ENCODE assay signal across 1 cellular context in the genomic region with DNA sequence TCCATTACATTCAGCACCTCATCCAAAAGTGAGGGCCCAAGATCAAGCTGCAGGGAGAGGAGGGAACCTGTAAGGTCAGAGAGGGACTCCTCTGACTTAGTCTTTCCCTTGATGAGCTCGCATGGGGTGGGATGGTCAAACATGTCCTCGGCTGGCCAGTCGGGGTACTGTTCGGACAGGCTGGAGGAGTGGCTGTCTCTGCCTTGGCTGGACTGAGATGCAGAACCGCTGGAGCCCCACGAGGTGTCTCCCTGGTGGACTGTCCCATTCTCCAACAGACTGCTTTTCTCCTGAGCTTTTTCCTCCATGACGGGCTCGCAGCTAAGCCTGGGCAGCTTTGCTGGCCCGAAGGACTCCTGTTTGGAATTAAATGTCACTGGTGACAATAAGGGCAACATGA.
TF ChIP-seq lines count a peak whose summit lies in the region.

No MANE protein-coding gene starts in this region.

TF ChIP-seq in HepG2, 621 proteins besides CTCF, POLR2A, EP300 and RAD21:
- TF ChIP-seq, protein P1, sequence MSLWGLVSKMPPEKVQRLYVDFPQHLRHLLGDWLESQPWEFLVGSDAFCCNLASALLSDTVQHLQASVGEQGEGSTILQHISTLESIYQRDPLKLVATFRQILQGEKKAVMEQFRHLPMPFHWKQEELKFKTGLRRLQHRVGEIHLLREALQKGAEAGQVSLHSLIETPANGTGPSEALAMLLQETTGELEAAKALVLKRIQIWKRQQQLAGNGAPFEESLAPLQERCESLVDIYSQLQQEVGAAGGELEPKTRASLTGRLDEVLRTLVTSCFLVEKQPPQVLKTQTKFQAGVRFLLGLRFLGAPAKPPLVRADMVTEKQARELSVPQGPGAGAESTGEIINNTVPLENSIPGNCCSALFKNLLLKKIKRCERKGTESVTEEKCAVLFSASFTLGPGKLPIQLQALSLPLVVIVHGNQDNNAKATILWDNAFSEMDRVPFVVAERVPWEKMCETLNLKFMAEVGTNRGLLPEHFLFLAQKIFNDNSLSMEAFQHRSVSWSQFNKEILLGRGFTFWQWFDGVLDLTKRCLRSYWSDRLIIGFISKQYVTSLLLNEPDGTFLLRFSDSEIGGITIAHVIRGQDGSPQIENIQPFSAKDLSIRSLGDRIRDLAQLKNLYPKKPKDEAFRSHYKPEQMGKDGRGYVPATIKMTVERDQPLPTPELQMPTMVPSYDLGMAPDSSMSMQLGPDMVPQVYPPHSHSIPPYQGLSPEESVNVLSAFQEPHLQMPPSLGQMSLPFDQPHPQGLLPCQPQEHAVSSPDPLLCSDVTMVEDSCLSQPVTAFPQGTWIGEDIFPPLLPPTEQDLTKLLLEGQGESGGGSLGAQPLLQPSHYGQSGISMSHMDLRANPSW (CRISPR knock-in tag; IDR thresholded peaks at IDR 0.05; ENCODE audit: borderline replicate concordance), result no peak
- TF ChIP-seq, protein P2, sequence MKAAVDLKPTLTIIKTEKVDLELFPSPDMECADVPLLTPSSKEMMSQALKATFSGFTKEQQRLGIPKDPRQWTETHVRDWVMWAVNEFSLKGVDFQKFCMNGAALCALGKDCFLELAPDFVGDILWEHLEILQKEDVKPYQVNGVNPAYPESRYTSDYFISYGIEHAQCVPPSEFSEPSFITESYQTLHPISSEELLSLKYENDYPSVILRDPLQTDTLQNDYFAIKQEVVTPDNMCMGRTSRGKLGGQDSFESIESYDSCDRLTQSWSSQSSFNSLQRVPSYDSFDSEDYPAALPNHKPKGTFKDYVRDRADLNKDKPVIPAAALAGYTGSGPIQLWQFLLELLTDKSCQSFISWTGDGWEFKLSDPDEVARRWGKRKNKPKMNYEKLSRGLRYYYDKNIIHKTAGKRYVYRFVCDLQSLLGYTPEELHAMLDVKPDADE (CRISPR knock-in tag; IDR thresholded peaks at IDR 0.05), result no peak
- TF ChIP-seq ZNF615 (CRISPR knock-in tag; IDR thresholded peaks at IDR 0.05; ENCODE audit: borderline replicate concordance), result no peak
- peak; percentile 32; the same call in 1 of the 2 replicates for TF ChIP-seq STAG1 (CRISPR knock-in tag; IDR thresholded peaks at IDR 0.05)
- no peak for TF ChIP-seq ZNF747 (CRISPR knock-in tag; IDR thresholded peaks at IDR 0.05; ENCODE audit: borderline replicate concordance)
- TF ChIP-seq, protein P3, sequence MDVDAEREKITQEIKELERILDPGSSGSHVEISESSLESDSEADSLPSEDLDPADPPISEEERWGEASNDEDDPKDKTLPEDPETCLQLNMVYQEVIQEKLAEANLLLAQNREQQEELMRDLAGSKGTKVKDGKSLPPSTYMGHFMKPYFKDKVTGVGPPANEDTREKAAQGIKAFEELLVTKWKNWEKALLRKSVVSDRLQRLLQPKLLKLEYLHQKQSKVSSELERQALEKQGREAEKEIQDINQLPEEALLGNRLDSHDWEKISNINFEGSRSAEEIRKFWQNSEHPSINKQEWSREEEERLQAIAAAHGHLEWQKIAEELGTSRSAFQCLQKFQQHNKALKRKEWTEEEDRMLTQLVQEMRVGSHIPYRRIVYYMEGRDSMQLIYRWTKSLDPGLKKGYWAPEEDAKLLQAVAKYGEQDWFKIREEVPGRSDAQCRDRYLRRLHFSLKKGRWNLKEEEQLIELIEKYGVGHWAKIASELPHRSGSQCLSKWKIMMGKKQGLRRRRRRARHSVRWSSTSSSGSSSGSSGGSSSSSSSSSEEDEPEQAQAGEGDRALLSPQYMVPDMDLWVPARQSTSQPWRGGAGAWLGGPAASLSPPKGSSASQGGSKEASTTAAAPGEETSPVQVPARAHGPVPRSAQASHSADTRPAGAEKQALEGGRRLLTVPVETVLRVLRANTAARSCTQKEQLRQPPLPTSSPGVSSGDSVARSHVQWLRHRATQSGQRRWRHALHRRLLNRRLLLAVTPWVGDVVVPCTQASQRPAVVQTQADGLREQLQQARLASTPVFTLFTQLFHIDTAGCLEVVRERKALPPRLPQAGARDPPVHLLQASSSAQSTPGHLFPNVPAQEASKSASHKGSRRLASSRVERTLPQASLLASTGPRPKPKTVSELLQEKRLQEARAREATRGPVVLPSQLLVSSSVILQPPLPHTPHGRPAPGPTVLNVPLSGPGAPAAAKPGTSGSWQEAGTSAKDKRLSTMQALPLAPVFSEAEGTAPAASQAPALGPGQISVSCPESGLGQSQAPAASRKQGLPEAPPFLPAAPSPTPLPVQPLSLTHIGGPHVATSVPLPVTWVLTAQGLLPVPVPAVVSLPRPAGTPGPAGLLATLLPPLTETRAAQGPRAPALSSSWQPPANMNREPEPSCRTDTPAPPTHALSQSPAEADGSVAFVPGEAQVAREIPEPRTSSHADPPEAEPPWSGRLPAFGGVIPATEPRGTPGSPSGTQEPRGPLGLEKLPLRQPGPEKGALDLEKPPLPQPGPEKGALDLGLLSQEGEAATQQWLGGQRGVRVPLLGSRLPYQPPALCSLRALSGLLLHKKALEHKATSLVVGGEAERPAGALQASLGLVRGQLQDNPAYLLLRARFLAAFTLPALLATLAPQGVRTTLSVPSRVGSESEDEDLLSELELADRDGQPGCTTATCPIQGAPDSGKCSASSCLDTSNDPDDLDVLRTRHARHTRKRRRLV (CRISPR knock-in tag; IDR thresholded peaks at IDR 0.05), result no peak
- TF ChIP-seq YY1 (IDR thresholded peaks at IDR 0.05; ENCODE audit: insufficient read depth, insufficient replicate concordance, low read depth, low read length), result peak; percentile 24
- peak; percentile 25 for TF ChIP-seq SMC3 (IDR thresholded peaks at IDR 0.05; ENCODE audit: low read length)
- TF ChIP-seq, protein P4, sequence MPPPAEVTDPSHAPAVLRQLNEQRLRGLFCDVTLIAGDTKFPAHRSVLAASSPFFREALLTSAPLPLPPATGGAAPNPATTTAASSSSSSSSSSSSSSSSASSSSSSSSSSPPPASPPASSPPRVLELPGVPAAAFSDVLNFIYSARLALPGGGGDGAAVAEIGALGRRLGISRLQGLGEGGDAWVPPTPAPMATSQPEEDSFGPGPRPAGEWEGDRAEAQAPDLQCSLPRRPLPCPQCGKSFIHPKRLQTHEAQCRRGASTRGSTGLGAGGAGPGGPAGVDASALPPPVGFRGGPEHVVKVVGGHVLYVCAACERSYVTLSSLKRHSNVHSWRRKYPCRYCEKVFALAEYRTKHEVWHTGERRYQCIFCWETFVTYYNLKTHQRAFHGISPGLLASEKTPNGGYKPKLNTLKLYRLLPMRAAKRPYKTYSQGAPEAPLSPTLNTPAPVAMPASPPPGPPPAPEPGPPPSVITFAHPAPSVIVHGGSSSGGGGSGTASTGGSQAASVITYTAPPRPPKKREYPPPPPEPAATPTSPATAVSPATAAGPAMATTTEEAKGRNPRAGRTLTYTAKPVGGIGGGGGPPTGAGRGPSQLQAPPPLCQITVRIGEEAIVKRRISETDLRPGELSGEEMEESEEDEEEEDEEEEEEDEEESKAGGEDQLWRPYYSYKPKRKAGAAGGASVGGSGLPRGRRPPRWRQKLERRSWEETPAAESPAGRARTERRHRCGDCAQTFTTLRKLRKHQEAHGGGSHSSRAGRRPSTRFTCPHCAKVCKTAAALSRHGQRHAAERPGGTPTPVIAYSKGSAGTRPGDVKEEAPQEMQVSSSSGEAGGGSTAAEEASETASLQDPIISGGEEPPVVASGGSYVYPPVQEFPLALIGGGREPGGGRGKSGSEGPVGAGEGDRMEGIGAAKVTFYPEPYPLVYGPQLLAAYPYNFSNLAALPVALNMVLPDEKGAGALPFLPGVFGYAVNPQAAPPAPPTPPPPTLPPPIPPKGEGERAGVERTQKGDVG (CRISPR knock-in tag; IDR thresholded peaks at IDR 0.05; ENCODE audit: borderline replicate concordance), result no peak
- no peak for TF ChIP-seq RFXANK (CRISPR knock-in tag; IDR thresholded peaks at IDR 0.05)
- no peak for TF ChIP-seq ADNP (CRISPR knock-in tag; IDR thresholded peaks at IDR 0.05)
- TF ChIP-seq ZNF619 (CRISPR knock-in tag; IDR thresholded peaks at IDR 0.05), result no peak
- TF ChIP-seq, protein P5, sequence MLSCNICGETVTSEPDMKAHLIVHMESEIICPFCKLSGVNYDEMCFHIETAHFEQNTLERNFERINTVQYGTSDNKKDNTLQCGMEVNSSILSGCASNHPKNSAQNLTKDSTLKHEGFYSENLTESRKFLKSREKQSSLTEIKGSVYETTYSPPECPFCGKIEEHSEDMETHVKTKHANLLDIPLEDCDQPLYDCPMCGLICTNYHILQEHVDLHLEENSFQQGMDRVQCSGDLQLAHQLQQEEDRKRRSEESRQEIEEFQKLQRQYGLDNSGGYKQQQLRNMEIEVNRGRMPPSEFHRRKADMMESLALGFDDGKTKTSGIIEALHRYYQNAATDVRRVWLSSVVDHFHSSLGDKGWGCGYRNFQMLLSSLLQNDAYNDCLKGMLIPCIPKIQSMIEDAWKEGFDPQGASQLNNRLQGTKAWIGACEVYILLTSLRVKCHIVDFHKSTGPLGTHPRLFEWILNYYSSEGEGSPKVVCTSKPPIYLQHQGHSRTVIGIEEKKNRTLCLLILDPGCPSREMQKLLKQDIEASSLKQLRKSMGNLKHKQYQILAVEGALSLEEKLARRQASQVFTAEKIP (CRISPR knock-in tag; IDR thresholded peaks at IDR 0.05; ENCODE audit: borderline replicate concordance), result no peak
- TF ChIP-seq, protein P6, sequence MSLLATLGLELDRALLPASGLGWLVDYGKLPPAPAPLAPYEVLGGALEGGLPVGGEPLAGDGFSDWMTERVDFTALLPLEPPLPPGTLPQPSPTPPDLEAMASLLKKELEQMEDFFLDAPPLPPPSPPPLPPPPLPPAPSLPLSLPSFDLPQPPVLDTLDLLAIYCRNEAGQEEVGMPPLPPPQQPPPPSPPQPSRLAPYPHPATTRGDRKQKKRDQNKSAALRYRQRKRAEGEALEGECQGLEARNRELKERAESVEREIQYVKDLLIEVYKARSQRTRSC (CRISPR knock-in tag; IDR thresholded peaks at IDR 0.05; ENCODE audit: low read depth), result no peak
- TF ChIP-seq PPARG (CRISPR knock-in tag; conservative IDR thresholded peaks at IDR 0.05), result no peak
- TF ChIP-seq, protein P7, sequence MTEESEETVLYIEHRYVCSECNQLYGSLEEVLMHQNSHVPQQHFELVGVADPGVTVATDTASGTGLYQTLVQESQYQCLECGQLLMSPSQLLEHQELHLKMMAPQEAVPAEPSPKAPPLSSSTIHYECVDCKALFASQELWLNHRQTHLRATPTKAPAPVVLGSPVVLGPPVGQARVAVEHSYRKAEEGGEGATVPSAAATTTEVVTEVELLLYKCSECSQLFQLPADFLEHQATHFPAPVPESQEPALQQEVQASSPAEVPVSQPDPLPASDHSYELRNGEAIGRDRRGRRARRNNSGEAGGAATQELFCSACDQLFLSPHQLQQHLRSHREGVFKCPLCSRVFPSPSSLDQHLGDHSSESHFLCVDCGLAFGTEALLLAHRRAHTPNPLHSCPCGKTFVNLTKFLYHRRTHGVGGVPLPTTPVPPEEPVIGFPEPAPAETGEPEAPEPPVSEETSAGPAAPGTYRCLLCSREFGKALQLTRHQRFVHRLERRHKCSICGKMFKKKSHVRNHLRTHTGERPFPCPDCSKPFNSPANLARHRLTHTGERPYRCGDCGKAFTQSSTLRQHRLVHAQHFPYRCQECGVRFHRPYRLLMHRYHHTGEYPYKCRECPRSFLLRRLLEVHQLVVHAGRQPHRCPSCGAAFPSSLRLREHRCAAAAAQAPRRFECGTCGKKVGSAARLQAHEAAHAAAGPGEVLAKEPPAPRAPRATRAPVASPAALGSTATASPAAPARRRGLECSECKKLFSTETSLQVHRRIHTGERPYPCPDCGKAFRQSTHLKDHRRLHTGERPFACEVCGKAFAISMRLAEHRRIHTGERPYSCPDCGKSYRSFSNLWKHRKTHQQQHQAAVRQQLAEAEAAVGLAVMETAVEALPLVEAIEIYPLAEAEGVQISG (CRISPR knock-in tag; IDR thresholded peaks at IDR 0.05), result no peak
TF ChIP-seq in HepG2: peak in this region for 3.
